In genomic region chr6:72367439-72367838, GRCh38 we compare ENCODE assay signal across 25 cellular contexts.
A peak's percentile ranks its signal among the peaks of the same experiment; 100 is the strongest.
DNase-seq lines count a peak whose midpoint lies in the region; ATAC-seq, FAIRE-seq and TF ChIP-seq lines count a peak whose summit lies in the region.
"Had no signal": no experiment of that assay in that cellular context is flagged by ENCODE, and none has a peak within 500 bp of the region (broad histone marks: within the 10 kb centered on the region; RNA-seq: fewer than 3 reads in every experiment).

No MANE protein-coding gene starts in this region.

- FAIRE-seq in GM12891 (lab: Jason Lieb, UNC): no peak
- FAIRE-seq: A204.1, D721Med, H54, HepG2 had no signal

- no peaks in the 10 kb centered on the region for H4K20me1 ChIP-seq in osteoblast (ENCODE audit: insufficient read depth, low read length)
- H4K20me1 ChIP-seq in Karpas-422 (ENCODE audit: insufficient read depth, low read depth, low read length): no peaks in the 10 kb centered on the region
- H4K20me1 ChIP-seq: BLaER1 had no signal

- H3K9me3 ChIP-seq in osteoblast (ENCODE audit: low read depth, low read length): no peaks in the 10 kb centered on the region
- H3K9me3 ChIP-seq in Karpas-422 (ENCODE audit: low read length): no peaks in the 10 kb centered on the region
- H3K9me3 ChIP-seq: BLaER1, SJCRH30 had no signal

- H3K4me2 ChIP-seq in osteoblast (ENCODE audit: insufficient read depth, low read length) (no peak overlapping the region), Karpas-422 (ENCODE audit: low read depth, low read length, poor library complexity, severe bottlenecking) (no peak overlapping the region)
- H3K4me2 ChIP-seq: BLaER1 had no signal

- peak; percentile 5 for DNase-seq in osteoblast (ENCODE audit: insufficient read length, low spot score, missing footprints)
- no peak for DNase-seq in GM12891 (ENCODE audit: insufficient read length, low spot score)
- DNase-seq in Karpas-422: no peak
- no peak for DNase-seq in NCI-H2196 (lab: John Stamatoyannopoulos, UW; ENCODE audit: unreplicated experiment)
- DNase-seq: CD4-positive, alpha-beta T cell; Kasumi-1; NCI-H1092 treated with DMSO at 0.1 percent for 48 hours; NCI-H1436; NCI-H187; NCI-H2081 treated with DMSO at 0.1 percent for 48 hours; NCI-H2171; NCI-H345; NCI-H524; NCI-H748 treated with DMSO at 0.1 percent for 48 hours; SJCRH30; T-helper 2 cell had no signal

- H3K9me2 ChIP-seq in Karpas-422 (replicated peaks; ENCODE audit: insufficient read depth, low read length): no peaks in the 10 kb centered on the region

- ATAC-seq in GM19351 (IDR thresholded peaks at IDR 0.05; ENCODE audit: unreplicated experiment) (peak; percentile 58), GM21723 (IDR thresholded peaks at IDR 0.05; ENCODE audit: unreplicated experiment) (peak; percentile 54), HG03432 (IDR thresholded peaks at IDR 0.05; ENCODE audit: unreplicated experiment) (peak; percentile 35)
- ATAC-seq: HepG2, SK-N-SH treated with all-trans-retinoic acid at 6 μM for 48 hours had no signal

- H3K27me3 ChIP-seq in osteoblast (ENCODE audit: insufficient read depth, low read length) (no peaks in the 10 kb centered on the region), Karpas-422 (ENCODE audit: low read length) (no peaks in the 10 kb centered on the region)
- H3K27me3 ChIP-seq: BLaER1, SJCRH30 had no signal

- no peak for TF ChIP-seq POLR2A in GM12891 (IDR thresholded peaks at IDR 0.05; ENCODE audit: low read depth, low read length)

- no peak overlapping the region for H3K9ac ChIP-seq in Karpas-422 (ENCODE audit: low read length)
- H3K9ac ChIP-seq: BLaER1 had no signal

- H3K4me3 ChIP-seq in osteoblast (ENCODE audit: insufficient read depth, low read length) (no peak overlapping the region), Karpas-422 (ENCODE audit: low read length) (no peak overlapping the region)
- H3K4me3 ChIP-seq: BLaER1, SJCRH30 had no signal

- H3K36me3 ChIP-seq in osteoblast (ENCODE audit: insufficient read depth, low read length) (no peaks in the 10 kb centered on the region), Karpas-422 (ENCODE audit: insufficient read depth, low read length) (no peaks in the 10 kb centered on the region)
- H3K36me3 ChIP-seq: BLaER1, SJCRH30 had no signal

- no peak overlapping the region for H2AFZ ChIP-seq in osteoblast (ENCODE audit: low read length)
- H2AFZ ChIP-seq in Karpas-422 (ENCODE audit: low read length): no peak overlapping the region

- H3K27ac ChIP-seq in osteoblast (ENCODE audit: low read depth, low read length) (no peak overlapping the region), Karpas-422 (ENCODE audit: low read length) (no peak overlapping the region)
- H3K27ac ChIP-seq: BLaER1, SJCRH30 had no signal

- H3K4me1 ChIP-seq in osteoblast (ENCODE audit: insufficient read depth, low read length) (peaks cover 21% of the 10 kb centered on the region), Karpas-422 (ENCODE audit: low read length) (peaks cover 31% of the 10 kb centered on the region)

- H3K79me2 ChIP-seq in osteoblast (ENCODE audit: insufficient read depth, low read length) (no peaks in the 10 kb centered on the region), Karpas-422 (ENCODE audit: low read length) (no peaks in the 10 kb centered on the region)

- TF ChIP-seq CTCF in osteoblast (IDR thresholded peaks at IDR 0.05; ENCODE audit: extremely low read depth, low read depth, low read length): no peak

TF ChIP-seq in GM12891, 5 proteins besides CTCF, POLR2A, EP300 and RAD21:
- TF ChIP-seq TAF1 (IDR thresholded peaks at IDR 0.05; ENCODE audit: low read depth, low read length) (no peak), SPI1 (IDR thresholded peaks at IDR 0.05; ENCODE audit: low read depth, low read length) (no peak), POU2F2 (IDR thresholded peaks at IDR 0.05; ENCODE audit: low read depth, low read length) (no peak), PAX5 (IDR thresholded peaks at IDR 0.05; ENCODE audit: insufficient read depth, low read length, severe bottlenecking) (no peak), POLR2AphosphoS5 (IDR thresholded peaks at IDR 0.05; ENCODE audit: low read depth, low read length) (no peak)
